ENCODE assay signal across 8 cellular contexts in the genomic region with DNA sequence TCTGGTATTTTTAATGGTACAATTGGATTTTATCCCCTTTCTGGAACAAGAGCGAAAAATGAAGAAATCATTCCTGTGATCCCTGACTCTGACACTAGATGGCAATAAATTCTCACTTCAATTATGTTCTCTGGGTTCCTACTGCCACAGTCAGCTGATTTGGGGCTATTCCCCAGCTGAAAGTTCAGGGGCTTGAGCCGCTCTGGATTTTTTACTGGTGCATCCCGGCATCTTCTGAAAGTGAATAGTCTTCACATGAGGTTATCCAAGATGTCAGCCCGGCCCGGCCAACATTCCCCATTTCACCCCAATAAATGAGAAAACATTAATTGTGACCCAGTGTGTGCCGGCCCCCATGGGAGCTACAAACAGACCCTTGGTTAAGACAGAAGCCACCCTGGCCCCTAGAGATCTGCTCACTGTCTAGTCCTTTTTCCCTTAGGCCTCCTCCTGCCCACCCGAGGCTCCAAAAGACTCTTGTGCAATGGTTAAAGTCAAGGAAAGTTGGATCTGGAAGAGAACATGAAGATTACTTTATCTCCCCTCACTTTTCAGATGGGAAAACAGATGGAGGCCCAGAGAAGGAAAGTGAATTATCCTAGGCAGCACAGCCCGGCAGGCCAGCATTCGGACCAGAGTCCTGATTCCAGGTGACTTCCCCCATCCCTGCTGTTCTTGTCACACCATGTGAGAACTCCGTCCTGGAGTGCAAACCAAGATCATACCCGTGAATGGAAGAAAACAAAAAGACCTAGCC. TPM values are rescaled to one million over a fixed set of nuclear protein-coding genes. Genes with fewer than 3 reads are reported as not detected.
A peak's percentile ranks its signal among the peaks of the same experiment; 100 is the strongest.
DNase-seq lines count a peak whose midpoint lies in the region; ATAC-seq and TF ChIP-seq lines count a peak whose summit lies in the region.

No MANE protein-coding gene starts in this region.

- H2AFZ ChIP-seq in MM.1S (ENCODE audit: low read length) = no peak overlapping the region

- no peaks in the 10 kb centered on the region for H3K27me3 ChIP-seq in MM.1S (replicated peaks; ENCODE audit: insufficient read depth, low read length)
- H3K27me3 ChIP-seq in dorsolateral prefrontal cortex = no peaks in the 10 kb centered on the region

- ATAC-seq in GM18861 (IDR thresholded peaks at IDR 0.05; ENCODE audit: unreplicated experiment) = no peak

- in situ Hi-C loops in SK-MEL-5 (cut with HindIII; ENCODE audit: low pct_unique_long_range_greater_than_20kb, low sequenced_read_pairs) = no loop called here

- DNase-seq in stimulated activated CD4-positive, alpha-beta T cell treated with anti-CD3 and anti-CD28 coated beads, Interleukin-15, amount 100 ng/mL, for 24 hours = peak; percentile 17
- DNase-seq in stimulated activated CD4-positive, alpha-beta T cell treated with anti-CD3 and anti-CD28 coated beads, Interleukin-4, amount 100 ng/mL, for 1 hour = no peak
- DNase-seq in MM.1S (peak; percentile 70), SK-MEL-5 (ENCODE audit: low read depth, low spot score) (peak; percentile 79), dorsolateral prefrontal cortex (peak in 1 of 10 donors; percentile 17), lung microvascular endothelial cell (ENCODE audit: low read depth in 2 of 2) (peak; percentile 69 to 73), T-helper 9 cell (no peak)

- H3K4me2 ChIP-seq in MM.1S (ENCODE audit: low read depth, low read length) = no peak overlapping the region

- H3K9ac ChIP-seq in MM.1S (ENCODE audit: low read length) = no peak overlapping the region

- H3F3A ChIP-seq in MM.1S (ENCODE audit: insufficient read depth, low read length) = no peaks in the 10 kb centered on the region

- no peaks in the 10 kb centered on the region for H3K36me3 ChIP-seq in MM.1S (replicated peaks; ENCODE audit: insufficient read depth, low read length)

- H3K9me2 ChIP-seq in MM.1S (replicated peaks; ENCODE audit: insufficient read depth, low read length) = no peaks in the 10 kb centered on the region

- H3K79me2 ChIP-seq in MM.1S (ENCODE audit: low read length) = no peaks in the 10 kb centered on the region

- TF ChIP-seq CTCF in MM.1S (IDR thresholded peaks at IDR 0.05; ENCODE audit: low read length) = peak; percentile 69
- TF ChIP-seq CTCF in dorsolateral prefrontal cortex (IDR thresholded peaks at IDR 0.05 in 54 of 56, conservative IDR thresholded peaks at IDR 0.05 in 2 of 56; ENCODE audit: low read depth in 1 of 56, partially characterized antibody in 56 of 56) = peak; percentile 67 to 96 (median 86)

- H3K4me3 ChIP-seq in MM.1S (ENCODE audit: low read length) (no peak overlapping the region), dorsolateral prefrontal cortex (peak overlapping the region in 2 of 59 donors; percentile 7 to 9)

- 0 out of 2 replicates have a peak, but pooled peaks cover 8% of the 10 kb centered on the region for H3K4me1 ChIP-seq in MM.1S (ENCODE audit: low read length)

- no peak overlapping the region for H3K27ac ChIP-seq in MM.1S (ENCODE audit: low read length)
- peak overlapping the region in 1 of 59 donors; percentile 18 for H3K27ac ChIP-seq in dorsolateral prefrontal cortex

- H4K20me1 ChIP-seq in MM.1S (ENCODE audit: insufficient read depth, low read length) = no peaks in the 10 kb centered on the region

- intact Hi-C loops in dorsolateral prefrontal cortex (cut with DNase I) = loop anchor here (5.0 to 10.0 kb wide), 5 partner anchors 55 to 698 kb away; a partner anchor contains a TSS

- no peaks in the 10 kb centered on the region for H3K9me3 ChIP-seq in MM.1S (replicated peaks; ENCODE audit: insufficient read depth, low read length)

RNA-seq across cellular contexts. Expression of a gene that starts 20.8 kb away (rescaled TPM):
- total RNA-seq in SK-MEL-5 (2014; rRNA removed; shearing (Covaris generic)) = 54.9 and 55.8 TPM in 2 replicates
- polyA plus RNA-seq in SK-MEL-5 (2015; cell fraction: cytosol; rRNA removed) = 164 and 205 TPM in 2 replicates
- 18.1 and 23.8 TPM in 2 replicates for polyA plus RNA-seq in SK-MEL-5 (2015; cell fraction: nucleus; rRNA removed)
- total RNA-seq in dorsolateral prefrontal cortex (10 to 100 TPM; 11.0 to 24.2 (median 17.7) TPM), lung microvascular endothelial cell (35.9 and 41.0 TPM in 2 replicates)

Comparison
In these comparisons a context has a peak if more than half of its experiments do, and no peak if none do; other contexts are left out.
1. DNase-seq: peak in stimulated activated CD4-positive, alpha-beta T cell treated with anti-CD3 and anti-CD28 coated beads, Interleukin-15, amount 100 ng/mL, for 24 hours (single experiment), MM.1S (single experiment), SK-MEL-5 (single experiment) and lung microvascular endothelial cell (2 of 2); none in stimulated activated CD4-positive, alpha-beta T cell treated with anti-CD3 and anti-CD28 coated beads, Interleukin-4, amount 100 ng/mL, for 1 hour (single experiment) and T-helper 9 cell (single experiment).